Comparison of ENCODE assay signal across 21 cellular contexts in the genomic region with DNA sequence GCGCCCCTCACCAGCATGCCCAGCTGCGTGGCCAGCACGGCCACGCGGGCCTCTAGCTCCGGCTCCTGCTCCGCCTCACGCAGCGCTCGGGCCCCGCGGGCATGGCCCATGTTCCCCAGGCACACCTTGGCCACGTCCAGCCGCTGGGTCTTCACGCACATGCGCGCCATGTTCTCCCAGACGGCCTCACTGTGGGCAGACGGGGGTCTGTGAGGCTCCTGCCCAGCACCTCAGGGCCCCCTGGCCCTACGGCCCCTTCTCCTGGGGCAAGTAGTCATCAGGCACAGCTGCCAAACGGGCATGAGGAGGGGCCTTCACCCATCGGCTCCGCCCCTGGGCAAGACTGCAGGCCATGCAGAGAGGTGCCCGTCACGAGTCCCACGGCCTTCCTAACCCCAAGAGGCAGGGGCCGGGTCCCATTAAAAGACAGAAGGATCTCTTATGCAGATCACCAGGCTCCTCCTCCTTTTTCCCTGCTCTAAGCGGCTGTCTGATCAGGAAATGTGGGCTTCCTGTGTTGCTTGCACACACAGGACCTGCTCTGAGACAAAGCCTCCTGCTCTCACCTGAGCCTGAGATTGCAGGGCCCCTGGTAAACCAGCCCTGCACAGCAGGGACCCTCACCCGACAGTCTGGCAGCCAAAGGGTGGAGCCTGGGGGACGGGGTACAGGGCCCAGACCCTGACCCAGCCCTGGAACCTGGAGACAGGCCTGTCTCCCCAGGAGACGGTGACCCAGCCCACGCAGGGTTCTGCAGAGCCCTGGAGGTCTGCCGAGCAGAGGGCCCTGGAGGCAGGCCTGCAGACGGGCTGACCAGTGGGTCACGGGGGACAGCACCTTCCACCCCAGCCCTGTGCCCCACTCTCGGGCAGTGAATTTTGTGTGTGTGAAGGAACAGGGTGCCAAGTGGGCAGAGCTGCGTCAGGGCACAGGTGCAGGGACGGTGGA. TPM values are rescaled to one million over a fixed set of nuclear protein-coding genes. Genes with fewer than 3 reads are reported as not detected.
A peak's percentile ranks its signal among the peaks of the same experiment; 100 is the strongest.
DNase-seq lines count a peak whose midpoint lies in the region; ATAC-seq and TF ChIP-seq lines count a peak whose summit lies in the region.
"Had no signal": no experiment of that assay in that cellular context is flagged by ENCODE, and none has a peak within 500 bp of the region (broad histone marks: within the 10 kb centered on the region; RNA-seq: fewer than 3 reads in every experiment).

No MANE protein-coding gene starts in this region.

- no peak overlapping the region for H3K4me3 Mint-ChIP-seq in activated CD4-positive, alpha-beta T cell treated with anti-CD3 and anti-CD28 coated beads for 36 hours
- H3K4me3 Mint-ChIP-seq in IgD-negative memory B cell (peak overlapping the region in 1 of 4 donors; percentile 43), chondrocyte (ENCODE audit: unreplicated experiment) (no peak overlapping the region)
- peak overlapping the region; percentile 44 to 62 for H3K4me3 Mint-ChIP-seq in activated T-cell treated with anti-CD3 and anti-CD28 coated beads, Interleukin-2, amount 50 U/mL, for 72 hours
- H3K4me3 Mint-ChIP-seq: natural killer cell had no signal

- H3K27me3 Mint-ChIP-seq in activated CD4-positive, alpha-beta T cell treated with anti-CD3 and anti-CD28 coated beads for 36 hours, result no peaks in the 10 kb centered on the region
- H3K27me3 Mint-ChIP-seq in IgD-negative memory B cell (peaks cover 1% of the 10 kb centered on the region), chondrocyte (ENCODE audit: low read depth) (no peaks in the 10 kb centered on the region)
- H3K27me3 Mint-ChIP-seq in activated T-cell treated with anti-CD3 and anti-CD28 coated beads, Interleukin-2, amount 50 U/mL, for 72 hours (ENCODE audit: low read depth), result no peaks in the 10 kb centered on the region

- TF ChIP-seq CTCF in lower lobe of right lung (IDR thresholded peaks at IDR 0.05) (no peak), chondrocyte (IDR thresholded peaks at IDR 0.05) (no peak), WERI-Rb-1 (IDR thresholded peaks at IDR 0.05; ENCODE audit: low read depth, low read length) (no peak)

- H3K9me3 ChIP-seq in lower lobe of right lung, result no peaks in the 10 kb centered on the region
- H3K9me3 ChIP-seq in WERI-Rb-1 (ENCODE audit: severe bottlenecking), result no peaks in the 10 kb centered on the region
- H3K9me3 ChIP-seq: Caco-2, stomach had no signal

- no peaks in the 10 kb centered on the region for H3K9me3 Mint-ChIP-seq in activated CD4-positive, alpha-beta T cell treated with anti-CD3 and anti-CD28 coated beads for 36 hours (ENCODE audit: low read depth)
- H3K9me3 Mint-ChIP-seq in IgD-negative memory B cell, result no peaks in the 10 kb centered on the region
- H3K9me3 Mint-ChIP-seq in activated T-cell treated with anti-CD3 and anti-CD28 coated beads, Interleukin-2, amount 50 U/mL, for 72 hours, result no peaks in the 10 kb centered on the region
- H3K9me3 Mint-ChIP-seq in chondrocyte (ENCODE audit: low read depth), result no peaks in the 10 kb centered on the region
- H3K9me3 Mint-ChIP-seq: natural killer cell had no signal

- H3K27ac ChIP-seq in lower lobe of right lung (peak overlapping the region; percentile 59), WERI-Rb-1 (no peak overlapping the region)

- peak; percentile 44 for DNase-seq in activated CD4-positive, alpha-beta T cell treated with anti-CD3 and anti-CD28 coated beads for 36 hours
- DNase-seq in activated CD4-positive, alpha-beta T cell treated with anti-CD3 and anti-CD28 coated beads, Interleukin-2, amount 50 U/mL, for 1 hour, result no peak
- peak; percentile 22 to 43 for DNase-seq in activated T-cell treated with anti-CD3 and anti-CD28 coated beads, Interleukin-2, amount 50 U/mL, for 72 hours
- DNase-seq in lower lobe of right lung, result no peak
- DNase-seq in chondrocyte (ENCODE audit: low spot score), result no peak
- DNase-seq in WERI-Rb-1, result no peak
- no peak for DNase-seq in COLO668 (lab: John Stamatoyannopoulos, UW; ENCODE audit: unreplicated experiment)
- DNase-seq: 8988T; Caco-2; natural killer cell; NCI-H1436 treated with DMSO at 0.1 percent for 48 hours; NCI-H526; stimulated activated CD4-positive, alpha-beta T cell treated with anti-CD3 and anti-CD28 coated beads, Interleukin-4, amount 100 ng/mL, for 4 hours; stomach had no signal

- peaks cover 51% of the 10 kb centered on the region for H3K4me1 ChIP-seq in lower lobe of right lung
- H3K4me1 ChIP-seq: Caco-2 had no signal

- H3K27me3 ChIP-seq in lower lobe of right lung (ENCODE audit: low read depth) (no peaks in the 10 kb centered on the region), WERI-Rb-1 (ENCODE audit: insufficient read depth, low read depth, severe bottlenecking) (no peaks in the 10 kb centered on the region)
- H3K27me3 ChIP-seq: stomach had no signal

- H3K36me3 ChIP-seq in lower lobe of right lung (peaks cover 27% of the 10 kb centered on the region), WERI-Rb-1 (peaks cover 2% of the 10 kb centered on the region)

- peak; percentile 58 for ATAC-seq in activated CD4-positive, alpha-beta T cell treated with anti-CD3 and anti-CD28 coated beads for 36 hours
- peak; percentile 44 to 52 for ATAC-seq in activated T-cell treated with anti-CD3 and anti-CD28 coated beads, Interleukin-2, amount 50 U/mL, for 72 hours (replicated peaks in 1 of 2)
- no peak for ATAC-seq in lower lobe of right lung
- ATAC-seq: K562 had no signal

- no peaks in the 10 kb centered on the region for H3K36me3 Mint-ChIP-seq in activated CD4-positive, alpha-beta T cell treated with anti-CD3 and anti-CD28 coated beads for 36 hours (ENCODE audit: low read depth)
- H3K36me3 Mint-ChIP-seq in IgD-negative memory B cell (peaks cover 1% of the 10 kb centered on the region), chondrocyte (ENCODE audit: low read depth) (peaks cover 2% of the 10 kb centered on the region)
- H3K36me3 Mint-ChIP-seq in activated T-cell treated with anti-CD3 and anti-CD28 coated beads, Interleukin-2, amount 50 U/mL, for 72 hours (ENCODE audit: insufficient read depth in 2 of 2), result no peaks in the 10 kb centered on the region
- H3K36me3 Mint-ChIP-seq: natural killer cell had no signal

- H3K4me3 ChIP-seq in lower lobe of right lung, result no peak overlapping the region
- no peak overlapping the region for H3K4me3 ChIP-seq in WERI-Rb-1 (ENCODE audit: low read depth, low read length)
- H3K4me3 ChIP-seq: K562, stomach had no signal

- H3K4me1 Mint-ChIP-seq in activated CD4-positive, alpha-beta T cell treated with anti-CD3 and anti-CD28 coated beads for 36 hours, result peaks cover 25% of the 10 kb centered on the region
- H3K4me1 Mint-ChIP-seq in IgD-negative memory B cell (peaks cover 0 to 4% (median 2%) of the 10 kb centered on the region in 3 donors), chondrocyte (ENCODE audit: low read depth) (peaks cover 15% of the 10 kb centered on the region)
- peaks cover 8% of the 10 kb centered on the region for H3K4me1 Mint-ChIP-seq in activated T-cell treated with anti-CD3 and anti-CD28 coated beads, Interleukin-2, amount 50 U/mL, for 72 hours (ENCODE audit: low read depth)
- H3K4me1 Mint-ChIP-seq: natural killer cell had no signal

- CTCF ChIA-PET in activated CD4-positive, alpha-beta T cell treated with anti-CD3 and anti-CD28 coated beads for 36 hours (lab: Charles Lee), result interaction anchor here (0.5 kb wide), 1 partner anchor 27 kb away, joined by 3 read pairs; no protein-coding TSS in a partner anchor

- intact Hi-C loops in activated CD4-positive, alpha-beta T cell treated with anti-CD3 and anti-CD28 coated beads for 36 hours (cut with DNase I, micrococcal nuclease), result no loop called here
- intact Hi-C loops in lower lobe of right lung (cut with DNase I), result no loop called here

- peak overlapping the region; percentile 47 for H3K27ac Mint-ChIP-seq in activated CD4-positive, alpha-beta T cell treated with anti-CD3 and anti-CD28 coated beads for 36 hours
- H3K27ac Mint-ChIP-seq in IgD-negative memory B cell (peak overlapping the region in 2 of 3 donors; percentile 16 to 27), chondrocyte (ENCODE audit: unreplicated experiment) (no peak overlapping the region)
- H3K27ac Mint-ChIP-seq in activated T-cell treated with anti-CD3 and anti-CD28 coated beads, Interleukin-2, amount 50 U/mL, for 72 hours, result no peak overlapping the region
- H3K27ac Mint-ChIP-seq: natural killer cell had no signal

- POLR2A ChIA-PET in activated CD4-positive, alpha-beta T cell treated with anti-CD3 and anti-CD28 coated beads for 36 hours (lab: Charles Lee), result no interaction called here

RNA-seq across cellular contexts. Expression of a gene that starts 6.6 kb away (rescaled TPM):
- 10 to 100 TPM; 12.6 to 17.5 TPM for total RNA-seq in activated CD4-positive, alpha-beta T cell treated with anti-CD3 and anti-CD28 coated beads for 36 hours
- polyA plus RNA-seq in IgD-negative memory B cell, result 2.9 TPM
- total RNA-seq in activated T-cell treated with anti-CD3 and anti-CD28 coated beads, Interleukin-2, amount 50 U/mL, for 72 hours, result 10 to 100 TPM; 15.7 to 16.7 TPM
- total RNA-seq in lower lobe of right lung (63.1 TPM), chondrocyte (2.9 to 9.7 TPM (median 8.4 TPM) in 3 replicates)
- total RNA-seq: Caco-2, RPMI7951 had no signal

RNA-seq across cellular contexts. Expression of a gene that starts 33.7 kb away (rescaled TPM):
- total RNA-seq in activated CD4-positive, alpha-beta T cell treated with anti-CD3 and anti-CD28 coated beads for 36 hours, result 10 to 100 TPM; 48.1 to 60.0 TPM
- polyA plus RNA-seq in IgD-negative memory B cell, result 37.4 TPM
- 10 to 100 TPM; 28.6 to 34.7 TPM for total RNA-seq in activated T-cell treated with anti-CD3 and anti-CD28 coated beads, Interleukin-2, amount 50 U/mL, for 72 hours
- total RNA-seq in lower lobe of right lung (27.5 TPM), chondrocyte (19.3 to 30.9 TPM (median 21.7 TPM) in 3 replicates)

RNA-seq across cellular contexts. Expression of a gene that starts 38.1 kb away (rescaled TPM):
- not detected for total RNA-seq in activated CD4-positive, alpha-beta T cell treated with anti-CD3 and anti-CD28 coated beads for 36 hours
- not detected for polyA plus RNA-seq in IgD-negative memory B cell
- not detected for total RNA-seq in activated T-cell treated with anti-CD3 and anti-CD28 coated beads, Interleukin-2, amount 50 U/mL, for 72 hours
- total RNA-seq in lower lobe of right lung (not detected), chondrocyte (not detected in 3 replicates)
- total RNA-seq: Caco-2; fibroblast of lung; renal cortical epithelial cell; RPMI7951; stomach; T-helper 1 cell treated with Interleukin-12 subunit alpha and Interleukin-12 subunit beta and Interleukin-4 antibody, amounts not matched to agents 30 ng/mL and 1 ng/mL, for 36 hours had no signal
- polyA plus RNA-seq: fibroblast of lung, K562, liver, stomach had no signal

RNA-seq across cellular contexts. Expression of a gene that starts 52.1 kb away (rescaled TPM):
- total RNA-seq in activated CD4-positive, alpha-beta T cell treated with anti-CD3 and anti-CD28 coated beads for 36 hours, result 10 to 100 TPM; 29.9 to 33.7 TPM
- polyA plus RNA-seq in IgD-negative memory B cell, result 102 TPM
- total RNA-seq in activated T-cell treated with anti-CD3 and anti-CD28 coated beads, Interleukin-2, amount 50 U/mL, for 72 hours, result 10 to 100 TPM; 53.7 to 55.1 TPM
- 146 TPM for total RNA-seq in lower lobe of right lung
- 81.7 to 97.0 TPM (median 95.2 TPM) in 3 replicates for total RNA-seq in chondrocyte

Comparison
In these comparisons a context has a peak if more than half of its experiments do, and no peak if none do; other contexts are left out.
1. DNase-seq: peak in activated CD4-positive, alpha-beta T cell treated with anti-CD3 and anti-CD28 coated beads for 36 hours (single experiment) and activated T-cell treated with anti-CD3 and anti-CD28 coated beads, Interleukin-2, amount 50 U/mL, for 72 hours (2 of 2); none in activated CD4-positive, alpha-beta T cell treated with anti-CD3 and anti-CD28 coated beads, Interleukin-2, amount 50 U/mL, for 1 hour (single experiment), lower lobe of right lung (single experiment), chondrocyte (single experiment), WERI-Rb-1 (single experiment) and COLO668 (single experiment).
2. ATAC-seq: peak in activated CD4-positive, alpha-beta T cell treated with anti-CD3 and anti-CD28 coated beads for 36 hours (single experiment) and activated T-cell treated with anti-CD3 and anti-CD28 coated beads, Interleukin-2, amount 50 U/mL, for 72 hours (2 of 2); none in lower lobe of right lung (0 of 2).
3. H3K27ac Mint-ChIP-seq: peak in activated CD4-positive, alpha-beta T cell treated with anti-CD3 and anti-CD28 coated beads for 36 hours (single experiment) and IgD-negative memory B cell (2 of 3); none in activated T-cell treated with anti-CD3 and anti-CD28 coated beads, Interleukin-2, amount 50 U/mL, for 72 hours (single experiment) and chondrocyte (single experiment).
4. H3K4me3 Mint-ChIP-seq: peak in activated T-cell treated with anti-CD3 and anti-CD28 coated beads, Interleukin-2, amount 50 U/mL, for 72 hours (2 of 2); none in activated CD4-positive, alpha-beta T cell treated with anti-CD3 and anti-CD28 coated beads for 36 hours (single experiment) and chondrocyte (single experiment).